ENCODE assay signal across 27 cellular contexts in the genomic region with DNA sequence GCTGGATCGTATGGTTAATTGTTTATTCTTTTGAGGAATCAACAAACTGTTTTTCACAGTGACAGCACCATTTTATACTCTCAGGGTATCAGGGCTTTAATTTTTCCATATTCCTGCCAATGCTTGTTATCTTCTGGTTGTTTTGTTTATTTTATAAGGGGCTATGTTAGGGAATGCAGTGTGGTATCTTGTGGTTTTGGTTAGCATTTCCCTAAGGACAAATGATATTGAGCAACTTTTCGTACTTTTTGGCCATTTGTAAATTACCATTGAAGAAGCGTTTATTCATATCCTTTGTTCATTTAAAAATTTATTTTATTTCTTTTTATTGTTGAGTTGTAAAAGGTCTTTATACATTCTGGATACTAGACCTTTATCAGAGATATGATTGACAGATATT.
"Had no signal": no experiment of that assay in that cellular context is flagged by ENCODE, and none has a peak within 500 bp of the region (broad histone marks: within the 10 kb centered on the region; RNA-seq: fewer than 3 reads in every experiment).

No MANE protein-coding gene starts in this region.

- H3K9me3 ChIP-seq: breast epithelium, MG63, SJCRH30, SK-N-SH had no signal

- DNase-seq: activated CD4-positive, alpha-beta memory T cell treated with anti-CD3 and anti-CD28 coated beads, Interleukin-2, amount 10 ng/mL, durations not matched to agents 7 days and 5 days; activated CD4-positive, alpha-beta T cell treated with anti-CD3 and anti-CD28 coated beads for 36 hours; activated CD4-positive, alpha-beta T cell treated with anti-CD3 and anti-CD28 coated beads, Interleukin-2, amount 50 U/mL, for 1 hour; activated gamma-delta T cell; activated naive CD4-positive, alpha-beta T cell treated with anti-CD3 and anti-CD28 coated beads for 36 hours; activated T-cell treated with anti-CD3 and anti-CD28 coated beads for 4 hours; activated T-cell treated with anti-CD3 and anti-CD28 coated beads, Interleukin-2, amount 50 U/mL, for 48 hours; caudate nucleus; Karpas-422; MG63; NCI-H1105 treated with DMSO at 0.1 percent for 48 hours; NCI-H1436 treated with DMSO at 0.1 percent for 48 hours; NCI-H187; NCI-H2081; NCI-H510A treated with DMSO at 0.1 percent for 48 hours; NCI-H69; NK-92 treated with Interleukin-12 subunit alpha and Interleukin-12 subunit beta, amount 100 ng/mL, for 24 hours; OCI-M1; Right ventricle myocardium superior; SJCRH30; SK-N-SH; T-helper 1 cell had no signal

- H3K4me2 ChIP-seq: SK-N-SH had no signal

- H3K4me1 ChIP-seq: breast epithelium, SJCRH30 had no signal

- ATAC-seq: activated CD4-positive, alpha-beta T cell treated with anti-CD3 and anti-CD28 coated beads for 36 hours; activated T-helper 17 cell treated with anti-CD3 and anti-CD28 coated beads, Interleukin-2, amount 50 U/mL, for 72 hours; Panc1 had no signal

- H3K36me3 ChIP-seq: breast epithelium, MG63, SJCRH30 had no signal

- H3K27me3 ChIP-seq: breast epithelium, MG63 had no signal

- H3K9ac ChIP-seq: SK-N-SH had no signal

- H3K27ac ChIP-seq: breast epithelium, RWPE1, SJCRH30, VCaP had no signal

- H3K4me3 ChIP-seq: breast epithelium, MG63, SJCRH30 had no signal
